9 cellular contexts compared by ENCODE assay signal in the genomic region with DNA sequence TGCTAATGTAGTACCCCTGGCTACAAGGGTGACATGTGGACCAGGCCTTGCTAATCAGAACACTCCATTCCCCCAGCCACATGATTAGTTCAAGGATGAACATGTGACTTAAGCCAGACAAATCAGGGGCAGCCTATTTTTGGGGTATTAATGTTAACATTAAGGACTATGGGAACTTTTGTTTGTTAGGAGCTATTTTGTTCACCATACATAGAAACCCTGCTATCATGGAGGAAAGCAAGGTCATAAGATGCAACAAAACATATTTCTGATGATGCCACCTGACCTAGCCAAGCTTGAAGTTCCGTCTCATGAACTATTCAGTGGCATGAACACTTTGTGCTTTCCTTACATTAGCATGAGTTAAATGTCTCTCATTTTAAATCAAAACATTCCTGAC.
"Had no signal": no experiment of that assay in that cellular context is flagged by ENCODE, and none has a peak within 500 bp of the region (broad histone marks: within the 10 kb centered on the region; RNA-seq: fewer than 3 reads in every experiment).

No MANE protein-coding gene starts in this region.

- H3K9me3 Mint-ChIP-seq: GM23338, H9 had no signal

- ATAC-seq: GM23338, K562 had no signal

- FAIRE-seq: H1, H54, K562 had no signal

- DNase-seq: H9, HCEC 1CT, IMR-90, KG1 had no signal

- H3K27ac ChIP-seq: HL-60 had no signal

- H3K27ac Mint-ChIP-seq: GM23338 had no signal

- H3K4me3 Mint-ChIP-seq: GM23338, H9 had no signal

- H3K4me3 ChIP-seq: GM23338, K562 had no signal
